In genomic region chr3:97970131-97970530, GRCh38 we compare ENCODE assay signal across 1 cellular context.
TF ChIP-seq lines count a peak whose summit lies in the region.

No MANE protein-coding gene starts in this region.

TF ChIP-seq in endothelial cell of umbilical vein, 7 proteins besides CTCF, POLR2A, EP300 and RAD21 (continued from another document):
- TF ChIP-seq FOS (IDR thresholded peaks at IDR 0.05; ENCODE audit: borderline replicate concordance, insufficient read depth, low read length) (no peak), POLR2AphosphoS5 (IDR thresholded peaks at IDR 0.05; ENCODE audit: insufficient read depth, low read depth, low read length) (no peak), GATA2 (IDR thresholded peaks at IDR 0.05; ENCODE audit: insufficient read depth, insufficient read length, low read depth, low read length) (no peak), MAX (IDR thresholded peaks at IDR 0.05; ENCODE audit: insufficient read depth, insufficient read length) (no peak)
